ENCODE assay signal across 19 cellular contexts in genomic region chr17:60563743-60564142, GRCh38. TPM values are rescaled to one million over a fixed set of nuclear protein-coding genes. Genes with fewer than 3 reads are reported as not detected.
DNase-seq lines count a peak whose midpoint lies in the region; ATAC-seq and TF ChIP-seq lines count a peak whose summit lies in the region.
"Had no signal": no experiment of that assay in that cellular context is flagged by ENCODE, and none has a peak within 500 bp of the region (broad histone marks: within the 10 kb centered on the region; RNA-seq: fewer than 3 reads in every experiment).

No MANE protein-coding gene starts in this region.

- no peak overlapping the region for H3K9ac ChIP-seq in trophoblast cell (ENCODE audit: low read length)

- no peak overlapping the region for H3K4me3 ChIP-seq in epithelial cell of esophagus (ENCODE audit: low read length)
- no peak overlapping the region for H3K4me3 ChIP-seq in trophoblast cell (ENCODE audit: low read depth, low read length)
- no peak overlapping the region for H3K4me3 ChIP-seq in brain microvascular endothelial cell (ENCODE audit: low read depth, low read length)
- no peak overlapping the region for H3K4me3 ChIP-seq in HAP-1
- H3K4me3 ChIP-seq: GM23338, SK-N-MC had no signal

- H3K27ac ChIP-seq in trophoblast cell (ENCODE audit: low read depth, low read length): no peak overlapping the region
- H3K27ac ChIP-seq in brain microvascular endothelial cell: no peak overlapping the region
- H3K27ac ChIP-seq: SK-N-MC had no signal

- in situ Hi-C loops in brain microvascular endothelial cell (cut with HindIII; ENCODE audit: low pct_ligation_motif_present, low sequenced_read_pairs): no loop called here
- in situ Hi-C loops in HAP-1 (cut with MboI; ENCODE audit: low sequenced_read_pairs): no loop called here

- H3K4ac ChIP-seq in trophoblast cell (ENCODE audit: low read depth, low read length): no peak overlapping the region

- H3K4me1 ChIP-seq in trophoblast cell (ENCODE audit: control insufficient read depth in 1 of 2, insufficient read depth in 2 of 2, low read length in 2 of 2): peaks cover 0 to 2% of the 10 kb centered on the region in 2 experiments
- H3K4me1 ChIP-seq in HAP-1: no peaks in the 10 kb centered on the region

- no peaks in the 10 kb centered on the region for H3K27me3 ChIP-seq in trophoblast cell (ENCODE audit: insufficient read depth, low read length)
- H3K27me3 ChIP-seq in brain microvascular endothelial cell (replicated peaks): no peaks in the 10 kb centered on the region
- no peaks in the 10 kb centered on the region for H3K27me3 ChIP-seq in HAP-1 (ENCODE audit: low read depth)

- H2AFZ ChIP-seq in trophoblast cell (ENCODE audit: insufficient read depth, low read length, poor library complexity): no peak overlapping the region
- H2AFZ ChIP-seq: GM23338 had no signal

- no peak overlapping the region for H4K91ac ChIP-seq in trophoblast cell (ENCODE audit: low read depth, low read length)

- H2AK5ac ChIP-seq in trophoblast cell (ENCODE audit: low read length): no peak overlapping the region

- TF ChIP-seq CTCF in epithelial cell of esophagus (IDR thresholded peaks at IDR 0.05; ENCODE audit: insufficient read depth, low read depth, low read length, missing control alignments): no peak
- TF ChIP-seq CTCF in brain microvascular endothelial cell (IDR thresholded peaks at IDR 0.05; ENCODE audit: low read depth, low read length, missing control alignments): no peak

- peaks cover 5% of the 10 kb centered on the region for H3K79me1 ChIP-seq in trophoblast cell (ENCODE audit: low read length)

- H3K36me3 ChIP-seq in trophoblast cell (ENCODE audit: control insufficient read depth in 1 of 2, insufficient read depth in 2 of 2, low read length in 2 of 2) (no peaks in the 10 kb centered on the region), brain microvascular endothelial cell (replicated peaks) (no peaks in the 10 kb centered on the region), HAP-1 (replicated peaks) (no peaks in the 10 kb centered on the region)

- H2BK5ac ChIP-seq in trophoblast cell (ENCODE audit: low read depth, low read length, poor library complexity): no peak overlapping the region

- peak overlapping the region; percentile 54 for H2BK12ac ChIP-seq in trophoblast cell (ENCODE audit: low read length)

- DNase-seq in NCI-H748 (lab: John Stamatoyannopoulos, UW; ENCODE audit: unreplicated experiment): peak; percentile 44
- DNase-seq in NCI-H748 treated with DMSO at 0.1 percent for 48 hours (lab: John Stamatoyannopoulos, UW): no peak
- peak; percentile 67 for DNase-seq in NCI-H146 treated with DMSO at 0.1 percent for 48 hours (lab: John Stamatoyannopoulos, UW; ENCODE audit: unreplicated experiment)
- DNase-seq in epithelial cell of esophagus (ENCODE audit: low read depth): peak; percentile 35
- peak in 1 of 2 donors; percentile 35 for DNase-seq in trophoblast cell
- DNase-seq in brain microvascular endothelial cell: no peak
- no peak for DNase-seq in HAP-1 (ENCODE audit: low spot score in 2 of 2)
- DNase-seq: 8988T, AML-193, C1 segment of cervical spinal cord, DMS79 treated with DMSO at 0.1 percent for 48 hours, HCEC 1CT, NCI-H187, OCI-M1, Right ventricle myocardium superior, SW 1271 had no signal

- H3K23ac ChIP-seq in trophoblast cell (ENCODE audit: low read length): no peak overlapping the region

- no CpG with 5 or more reads among the region's 2 CpGs for WGBS in trophoblast cell (ENCODE audit: extremely low coverage, insufficient coverage, insufficient read length)

- peaks cover 2% of the 10 kb centered on the region for H3K79me2 ChIP-seq in trophoblast cell (ENCODE audit: control insufficient read depth, insufficient read depth, low read length, poor library complexity)

- no peak overlapping the region for H3K18ac ChIP-seq in trophoblast cell (ENCODE audit: low read length)

- no peak overlapping the region for H3K4me2 ChIP-seq in trophoblast cell (ENCODE audit: low read length)
- H3K4me2 ChIP-seq: GM23338 had no signal

- no peak for ATAC-seq in GM18505 (IDR thresholded peaks at IDR 0.05; ENCODE audit: unreplicated experiment)
- ATAC-seq: GM23338 had no signal

- no peak overlapping the region for H4K12ac ChIP-seq in trophoblast cell (ENCODE audit: low read depth, low read length)

- TF ChIP-seq POLR2A in GM18505 (IDR thresholded peaks at IDR 0.05; ENCODE audit: borderline replicate concordance, extremely low read depth, insufficient read depth, insufficient read length): no peak

- H3K9me3 ChIP-seq in trophoblast cell (ENCODE audit: insufficient read depth, low read depth, low read length) (peaks cover 5% of the 10 kb centered on the region), HAP-1 (no peaks in the 10 kb centered on the region)

- H4K8ac ChIP-seq in trophoblast cell (ENCODE audit: low read depth, low read length): no peak overlapping the region

- no peak overlapping the region for H3K14ac ChIP-seq in trophoblast cell (ENCODE audit: low read length)

- no peak overlapping the region for H2BK120ac ChIP-seq in trophoblast cell (ENCODE audit: insufficient read depth, low read length, poor library complexity)

RNA-seq across cellular contexts. Expression of gene PPM1D, which starts 36.2 kb away (rescaled TPM):
- 40.5 and 43.3 TPM in 2 replicates for polyA plus RNA-seq in trophoblast cell (2013)

RNA-seq across cellular contexts. Expression of gene APPBP2, which starts 37.7 kb away (rescaled TPM):
- polyA plus RNA-seq in trophoblast cell (2013): 42.0 and 42.7 TPM in 2 replicates

Comparison
In these comparisons a context has a peak if more than half of its experiments do, and no peak if none do; other contexts are left out.
1. DNase-seq: peak in NCI-H748 (single experiment), NCI-H146 treated with DMSO at 0.1 percent for 48 hours (single experiment) and epithelial cell of esophagus (single experiment); none in NCI-H748 treated with DMSO at 0.1 percent for 48 hours (single experiment), brain microvascular endothelial cell (single experiment) and HAP-1 (0 of 2).